10 cellular contexts compared by ENCODE assay signal in genomic region chr2:80326214-80326613, GRCh38. TPM values are rescaled to one million over a fixed set of nuclear protein-coding genes. Genes with fewer than 3 reads are reported as not detected.
DNase-seq lines count a peak whose midpoint lies in the region; ATAC-seq and TF ChIP-seq lines count a peak whose summit lies in the region.
"Had no signal": no experiment of that assay in that cellular context is flagged by ENCODE, and none has a peak within 500 bp of the region (broad histone marks: within the 10 kb centered on the region; RNA-seq: fewer than 3 reads in every experiment).

No MANE protein-coding gene starts in this region.

- H3K27me3 Mint-ChIP-seq in HFFc6 (ENCODE audit: insufficient read depth) (no peaks in the 10 kb centered on the region), Calu3 (ENCODE audit: unreplicated experiment) (no peaks in the 10 kb centered on the region)

- H3K4me1 ChIP-seq in cardiac muscle cell (ENCODE audit: low read depth) (peaks cover 15% of the 10 kb centered on the region), aorta (ENCODE audit: control insufficient read depth in 1 of 2, insufficient read depth in 2 of 2, low read length in 2 of 2) (no peaks in the 10 kb centered on the region)
- H3K4me1 ChIP-seq: SJCRH30 had no signal

- DNase-seq in A172 (ENCODE audit: low spot score) (peak; percentile 60), HFFc6 (peak; percentile 8), RPMI8226 (peak; percentile 12), cardiac muscle cell (ENCODE audit: low read depth in 1 of 2, low spot score in 1 of 2) (peak; percentile 25 to 64), coronary artery (ENCODE audit: low spot score) (no peak), aorta (no peak), Calu3 (no peak)

- H3K9me3 Mint-ChIP-seq in HFFc6 (no peaks in the 10 kb centered on the region), Calu3 (ENCODE audit: low read depth, unreplicated experiment) (peaks cover 6% of the 10 kb centered on the region)

- H3K4me1 Mint-ChIP-seq in HFFc6 (ENCODE audit: low read depth): no peaks in the 10 kb centered on the region
- H3K4me1 Mint-ChIP-seq in Calu3 (ENCODE audit: low read depth, unreplicated experiment): no peaks in the 10 kb centered on the region

- H3K27ac Mint-ChIP-seq in HFFc6 (no peak overlapping the region), Calu3 (ENCODE audit: unreplicated experiment) (no peak overlapping the region)
- H3K27ac Mint-ChIP-seq: stimulated activated naive CD8-positive, alpha-beta T cell treated with anti-CD3 and anti-CD28 coated beads, Interleukin-15, Interleukin-2, amounts not matched to agents 100 ng/mL and 50 ng/mL, for 24 hours had no signal

- H3K9me3 ChIP-seq in cardiac muscle cell (ENCODE audit: low read depth) (no peaks in the 10 kb centered on the region), aorta (ENCODE audit: control insufficient read depth, low read length) (no peaks in the 10 kb centered on the region)
- H3K9me3 ChIP-seq: SJCRH30 had no signal

- no TSS peak for BruUV-seq in Calu3 (replicated peaks; lab: Mats Ljungman, UMichigan)

- H3K36me3 Mint-ChIP-seq in HFFc6 (ENCODE audit: low read depth) (no peaks in the 10 kb centered on the region), Calu3 (ENCODE audit: insufficient read depth, unreplicated experiment) (no peaks in the 10 kb centered on the region)

- H3K36me3 ChIP-seq in cardiac muscle cell: no peaks in the 10 kb centered on the region
- no peaks in the 10 kb centered on the region for H3K36me3 ChIP-seq in aorta (ENCODE audit: control insufficient read depth in 1 of 2, insufficient read depth in 2 of 2, low read length in 1 of 2)
- H3K36me3 ChIP-seq: SJCRH30 had no signal

- H3K27me3 ChIP-seq in cardiac muscle cell (no peaks in the 10 kb centered on the region), aorta (ENCODE audit: control insufficient read depth in 1 of 2, insufficient read depth in 2 of 2, low read length in 1 of 2) (peaks cover 0 to 1% of the 10 kb centered on the region in 2 donors)

- ATAC-seq in aorta (ENCODE audit: low FRiP score): no peak
- ATAC-seq in HG03139 (IDR thresholded peaks at IDR 0.05; ENCODE audit: unreplicated experiment): no peak

- H3K4me3 Mint-ChIP-seq in HFFc6 (no peak overlapping the region), Calu3 (ENCODE audit: low read depth, unreplicated experiment) (no peak overlapping the region)
- H3K4me3 Mint-ChIP-seq: stimulated activated naive CD8-positive, alpha-beta T cell treated with anti-CD3 and anti-CD28 coated beads, Interleukin-15, Interleukin-2, amounts not matched to agents 100 ng/mL and 50 ng/mL, for 24 hours had no signal

- intact Hi-C loops in aorta (cut with DNase I): no loop called here
- intact Hi-C loops in Calu3 (cut with micrococcal nuclease; ENCODE audit: unreplicated experiment): no loop called here

- TF ChIP-seq CTCF in HFFc6 (IDR thresholded peaks at IDR 0.05): peak; percentile 67; the same call in 1 of the 2 replicates
- TF ChIP-seq CTCF in cardiac muscle cell (IDR thresholded peaks at IDR 0.05; ENCODE audit: low read depth, low read length): peak; percentile 18
- TF ChIP-seq CTCF in coronary artery (IDR thresholded peaks at IDR 0.05): no peak
- TF ChIP-seq CTCF in Calu3 (IDR thresholded peaks at IDR 0.05; ENCODE audit: unreplicated experiment): no peak

- CTCF ChIA-PET in Calu3 (lab: Charles Lee): no interaction called here

- H3K27ac ChIP-seq in cardiac muscle cell: no peak overlapping the region
- no peak overlapping the region for H3K27ac ChIP-seq in coronary artery
- no peak overlapping the region for H3K27ac ChIP-seq in aorta (ENCODE audit: low read depth in 1 of 2, low read length in 2 of 2)
- H3K27ac ChIP-seq: SJCRH30 had no signal

- no peak overlapping the region for H3K4me3 ChIP-seq in cardiac muscle cell
- no peak overlapping the region for H3K4me3 ChIP-seq in coronary artery
- no peak overlapping the region for H3K4me3 ChIP-seq in aorta (ENCODE audit: low read length in 2 of 2)
- H3K4me3 ChIP-seq: SJCRH30 had no signal

RNA-seq across cellular contexts. Expression of gene LRRTM1, which starts 21.7 kb away (rescaled TPM):
- total RNA-seq in A172 (2014; rRNA removed; shearing (Covaris generic)): not detected in 2 replicates
- total RNA-seq in HFFc6 (2021; fragmentation: NEBNext Ultra II Directional; extraction: Animal tissue kit (Norgen Biotek cat#: 25700)): not detected
- total RNA-seq in cardiac muscle cell (17.4 and 18.0 TPM in 2 replicates), aorta (under 1 TPM; 0.19 to 0.39 TPM), Calu3 (2022) (not detected in 2 replicates)
- polyA plus RNA-seq in cardiac muscle cell (7.7 and 12.6 TPM in 2 replicates), aorta (not detected)
- total RNA-seq: SJCRH30 had no signal

Comparison
In these comparisons a context has a peak if more than half of its experiments do, and no peak if none do; other contexts are left out.
1. DNase-seq: peak in A172 (single experiment), HFFc6 (single experiment), RPMI8226 (single experiment) and cardiac muscle cell (2 of 2); none in coronary artery (single experiment), aorta (0 of 2) and Calu3 (single experiment).
2. CTCF ChIP-seq: peak in HFFc6 (single experiment) and cardiac muscle cell (single experiment); none in coronary artery (single experiment) and Calu3 (single experiment).
3. RNA of gene LRRTM1, which starts 21.7 kb away (total RNA-seq): 17.4 to 18.0 TPM in cardiac muscle cell; 0.19 to 0.39 TPM in aorta, not detected in A172, not detected in HFFc6 and not detected in Calu3; every median in the first group is over 10 times any median in the second.